Comparison of ENCODE assay signal across 13 cellular contexts in the genomic region with DNA sequence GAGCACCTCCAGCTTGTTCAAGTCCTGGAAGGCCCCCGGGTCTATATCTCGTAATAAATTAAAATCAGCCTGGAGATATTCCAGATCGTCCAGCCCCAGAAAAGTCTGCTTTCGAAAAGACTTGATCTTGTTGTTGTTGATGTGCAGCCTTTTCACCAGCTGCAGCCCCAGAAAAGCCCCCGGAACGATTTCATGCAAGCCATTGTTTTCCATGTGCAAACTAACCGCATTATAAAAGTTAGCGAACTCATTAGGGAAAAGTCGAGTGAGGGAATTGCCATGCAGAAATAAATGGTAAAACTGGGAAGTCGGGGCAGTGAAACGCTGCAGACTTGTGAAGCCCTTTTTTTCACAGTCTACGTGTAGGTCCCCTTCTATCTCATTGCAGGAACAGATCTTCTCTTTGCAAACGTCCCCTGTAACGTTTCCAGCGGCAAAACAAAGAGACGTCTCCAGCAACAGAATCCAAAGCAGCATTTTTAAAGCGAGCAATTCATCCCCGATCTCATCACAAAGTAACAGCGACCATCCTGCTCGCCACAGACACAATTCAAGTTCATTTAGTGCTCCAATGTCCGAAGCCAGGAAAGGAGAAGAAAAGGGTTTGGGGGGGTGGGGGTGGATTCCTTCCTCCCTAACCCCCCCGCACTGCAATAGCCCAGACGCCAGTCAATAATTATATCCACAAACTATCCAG. TPM values are rescaled to one million over a fixed set of nuclear protein-coding genes. Genes with fewer than 3 reads are reported as not detected.
DNase-seq lines count a peak whose midpoint lies in the region; ATAC-seq and TF ChIP-seq lines count a peak whose summit lies in the region.
"Had no signal": no experiment of that assay in that cellular context is flagged by ENCODE, and none has a peak within 500 bp of the region (broad histone marks: within the 10 kb centered on the region; RNA-seq: fewer than 3 reads in every experiment).

No MANE protein-coding gene starts in this region.

- POLR2A ChIA-PET in Panc1 (lab: Charles Lee), result no interaction called here

- H3K4me3 ChIP-seq in GM23338 (peak overlapping the region; percentile 53), Panc1 (ENCODE audit: low read depth in 2 of 2, low read length in 2 of 2) (peak overlapping the region; percentile 40 to 52)

- in situ Hi-C loops in Panc1 (cut with HindIII; ENCODE audit: low pct_unique_long_range_greater_than_20kb, low sequenced_read_pairs), result no loop called here

- peaks cover 19% of the 10 kb centered on the region for H3K27me3 Mint-ChIP-seq in GM23338 (ENCODE audit: insufficient read depth, low read depth, poor library complexity)

- H3K4me1 ChIP-seq in GM23338 (ENCODE audit: insufficient read depth) (peaks cover 47% of the 10 kb centered on the region), Panc1 (ENCODE audit: control insufficient read depth, insufficient read depth, low read length) (no peaks in the 10 kb centered on the region)

- H3K27ac Mint-ChIP-seq in GM23338, result no peak overlapping the region
- H3K27ac Mint-ChIP-seq: natural killer cell treated with Interleukin-12 subunit alpha and Interleukin-12 subunit beta and Interleukin-15 and Interleukin-18, amount 100 ng/mL, for 72 hours had no signal

- no peaks in the 10 kb centered on the region for H4K20me1 ChIP-seq in GM23338 (replicated peaks; ENCODE audit: insufficient read depth)

- H3K9me2 ChIP-seq in GM23338 (ENCODE audit: insufficient read depth), result no peaks in the 10 kb centered on the region

- H3K36me3 Mint-ChIP-seq in GM23338 (ENCODE audit: low read depth), result peaks cover 17% of the 10 kb centered on the region

- H3K79me2 ChIP-seq in GM23338 (replicated peaks; ENCODE audit: insufficient read depth), result no peaks in the 10 kb centered on the region

- DNase-seq in GM23338 (ENCODE audit: low spot score) (peak; percentile 10), Panc1 (ENCODE audit: low read depth, low spot score) (no peak), glomerular visceral epithelial cell (ENCODE audit: extremely low spot score) (peak; percentile 4), putamen (ENCODE audit: low spot score) (peak; percentile 49), cerebellar nuclear complex (lab: John Stamatoyannopoulos, UW) (no peak), SIG-M5 (lab: John Stamatoyannopoulos, UW) (no peak)
- DNase-seq in activated CD4-positive, CD25-positive, alpha-beta regulatory T cell treated with anti-CD3 and anti-CD28 coated beads, Interleukin-2, amount 50 U/mL, for 72 hours, result no peak
- DNase-seq in stimulated activated CD4-positive, alpha-beta T cell treated with anti-CD3 and anti-CD28 coated beads, Interleukin-4, amount 100 ng/mL, for 24 hours, result no peak
- DNase-seq: DMS79 treated with DMSO at 0.1 percent for 48 hours, MV-4-11, T1000 had no signal

- no peaks in the 10 kb centered on the region for H3K9me3 ChIP-seq in Panc1 (ENCODE audit: control insufficient read depth, insufficient read depth, low read depth, low read length)

- H3K4me2 ChIP-seq in GM23338, result peak overlapping the region; percentile 85

- intact Hi-C loops in Panc1 (cut with micrococcal nuclease; ENCODE audit: unreplicated experiment), result no loop called here

- peaks cover 45% of the 10 kb centered on the region for H3K4me1 Mint-ChIP-seq in GM23338

- H3K4me3 Mint-ChIP-seq in GM23338, result peak overlapping the region; percentile 85
- H3K4me3 Mint-ChIP-seq: natural killer cell treated with Interleukin-12 subunit alpha and Interleukin-12 subunit beta and Interleukin-15 and Interleukin-18, amount 100 ng/mL, for 72 hours had no signal

- peak overlapping the region; percentile 75; the same call in 1 of the 2 replicates for H2AFZ ChIP-seq in GM23338

- H3K27me3 ChIP-seq in GM23338 (ENCODE audit: insufficient read depth) (peaks cover 83% of the 10 kb centered on the region), Panc1 (ENCODE audit: control insufficient read depth, insufficient read depth, low read length) (0 out of 2 replicates have a peak, but pooled peaks cover 2% of the 10 kb centered on the region)

- CTCF ChIA-PET in Panc1 (lab: Charles Lee), result no interaction called here

- H3K36me3 ChIP-seq in GM23338 (ENCODE audit: insufficient read depth), result no peaks in the 10 kb centered on the region
- no peaks in the 10 kb centered on the region for H3K36me3 ChIP-seq in Panc1 (ENCODE audit: control insufficient read depth, insufficient read depth, low read length)

- H3F3A ChIP-seq in GM23338 (replicated peaks; ENCODE audit: low read depth), result no peaks in the 10 kb centered on the region

- ATAC-seq in GM23338 (no peak), Panc1 (no peak)
- ATAC-seq: natural killer cell treated with Interleukin-12 subunit alpha and Interleukin-12 subunit beta and Interleukin-15 and Interleukin-18, amount 100 ng/mL, for 72 hours had no signal

- TF ChIP-seq CTCF in GM23338 (conservative IDR thresholded peaks at IDR 0.05; ENCODE audit: low read depth in 2 of 2) (no peak), Panc1 (IDR thresholded peaks at IDR 0.05) (no peak)

- no TSS peak for BruUV-seq in Panc1 (replicated peaks; lab: Mats Ljungman, UMichigan)

- H3K9me3 Mint-ChIP-seq in GM23338, result peaks cover 8% of the 10 kb centered on the region; the same call in 1 of the 3 replicates
- H3K9me3 Mint-ChIP-seq: natural killer cell treated with Interleukin-12 subunit alpha and Interleukin-12 subunit beta and Interleukin-15 and Interleukin-18, amount 100 ng/mL, for 72 hours had no signal

- H3K27ac ChIP-seq in GM23338 (ENCODE audit: low read depth), result no peak overlapping the region
- H3K27ac ChIP-seq in Panc1 (ENCODE audit: low read length), result no peak overlapping the region

TF ChIP-seq in GM23338, 12 proteins besides CTCF, POLR2A, EP300 and RAD21:
- no peak for TF ChIP-seq JUNB (IDR thresholded peaks at IDR 0.05; ENCODE audit: unreplicated experiment)
- TF ChIP-seq POLR2AphosphoS5 (IDR thresholded peaks at IDR 0.05; ENCODE audit: low read depth), result no peak
- peak; percentile 52 for TF ChIP-seq EZH2phosphoT487 (IDR thresholded peaks at IDR 0.05; ENCODE audit: unreplicated experiment)
- peak; percentile 71 for TF ChIP-seq EZH2 (IDR thresholded peaks at IDR 0.05; ENCODE audit: low read depth, unreplicated experiment)

RNA-seq across cellular contexts. Expression of a gene that starts 1.1 kb away (rescaled TPM):
- total RNA-seq in GM23338 (2014; rRNA removed; shearing (Covaris generic)), result 0.85 and 1.1 TPM in 2 replicates
- 0.10 and 0.29 TPM in 2 replicates for polyA plus RNA-seq in GM23338 (2016; fragmentation: Nextera tagmentation; extraction: Ambion mirVana)
- 0.08 TPM for total RNA-seq in Panc1 (2021; ENCODE audit: unreplicated experiment)
- polyA plus RNA-seq in Panc1 (2012; ENCODE audit: insufficient read length), result 0.06 TPM
- total RNA-seq: natural killer cell treated with Interleukin-12 subunit alpha and Interleukin-12 subunit beta and Interleukin-15 and Interleukin-18, amount 100 ng/mL, for 72 hours had no signal
- polyA plus RNA-seq: esophagus had no signal

Comparison
In these comparisons a context has a peak if more than half of its experiments do, and no peak if none do; other contexts are left out.
1. DNase-seq: peak in GM23338 (single experiment), glomerular visceral epithelial cell (single experiment) and putamen (single experiment); none in Panc1 (single experiment), activated CD4-positive, CD25-positive, alpha-beta regulatory T cell treated with anti-CD3 and anti-CD28 coated beads, Interleukin-2, amount 50 U/mL, for 72 hours (single experiment), cerebellar nuclear complex (0 of 2), stimulated activated CD4-positive, alpha-beta T cell treated with anti-CD3 and anti-CD28 coated beads, Interleukin-4, amount 100 ng/mL, for 24 hours (single experiment) and SIG-M5 (single experiment).